ENCODE assay signal across 8 cellular contexts in the genomic region with DNA sequence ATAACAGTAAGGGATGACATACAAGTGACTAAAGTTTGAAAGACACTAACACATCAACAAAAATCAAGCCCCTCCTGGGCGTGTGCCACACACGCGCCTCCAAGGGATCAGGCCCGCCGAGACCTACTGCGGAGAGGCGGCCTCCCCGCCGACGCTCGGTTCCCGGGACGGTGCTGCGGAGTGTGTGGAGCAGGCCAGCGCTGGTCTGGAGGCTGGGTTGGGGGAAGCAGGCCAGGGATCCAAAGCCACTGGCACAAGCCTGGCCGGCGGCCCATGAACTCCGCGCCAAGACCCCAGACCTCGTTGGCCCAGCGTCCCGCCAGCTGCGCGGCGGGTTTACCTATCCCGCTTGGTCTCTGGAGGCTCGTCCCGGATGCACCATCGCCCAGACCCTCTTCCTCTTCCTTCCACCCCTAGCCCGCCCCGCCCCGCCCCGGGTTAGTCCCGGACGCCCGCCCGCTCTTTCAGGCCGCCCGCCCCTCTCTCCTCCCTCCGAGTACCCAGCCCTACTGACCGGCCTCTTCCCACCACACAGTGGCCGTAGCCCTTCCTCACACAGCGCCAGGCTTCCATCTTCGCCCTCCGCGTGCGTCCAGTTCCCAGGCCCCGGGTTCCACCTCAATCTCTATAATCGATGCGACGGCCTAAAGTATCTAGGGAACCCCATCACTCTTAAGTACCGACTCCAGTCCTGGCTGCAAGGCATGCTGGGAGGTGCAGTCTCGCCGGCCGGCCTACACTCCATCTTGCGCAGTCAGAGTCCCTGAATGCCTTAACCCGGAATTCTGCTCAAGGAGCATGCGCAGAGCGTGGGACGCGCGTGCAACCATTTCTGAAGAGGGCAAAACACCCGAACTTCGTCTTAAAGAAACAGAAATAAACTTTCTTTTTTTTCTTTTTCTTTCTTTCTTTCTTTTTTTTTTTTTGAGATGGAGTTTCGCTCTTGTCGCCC. TPM values are rescaled to one million over a fixed set of nuclear protein-coding genes. Genes with fewer than 3 reads are reported as not detected.
DNase-seq lines count a peak whose midpoint lies in the region; ATAC-seq and TF ChIP-seq lines count a peak whose summit lies in the region.

A gene with protein sequence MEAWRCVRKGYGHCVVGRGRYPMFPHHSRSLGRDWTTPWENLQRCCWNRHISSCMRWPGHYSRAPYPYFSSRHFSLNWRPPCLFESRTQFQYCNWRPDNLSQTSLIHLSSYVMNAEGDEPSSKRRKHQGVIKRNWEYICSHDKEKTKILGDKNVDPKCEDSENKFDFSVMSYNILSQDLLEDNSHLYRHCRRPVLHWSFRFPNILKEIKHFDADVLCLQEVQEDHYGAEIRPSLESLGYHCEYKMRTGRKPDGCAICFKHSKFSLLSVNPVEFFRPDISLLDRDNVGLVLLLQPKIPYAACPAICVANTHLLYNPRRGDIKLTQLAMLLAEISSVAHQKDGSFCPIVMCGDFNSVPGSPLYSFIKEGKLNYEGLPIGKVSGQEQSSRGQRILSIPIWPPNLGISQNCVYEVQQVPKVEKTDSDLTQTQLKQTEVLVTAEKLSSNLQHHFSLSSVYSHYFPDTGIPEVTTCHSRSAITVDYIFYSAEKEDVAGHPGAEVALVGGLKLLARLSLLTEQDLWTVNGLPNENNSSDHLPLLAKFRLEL (minus strand): TSS at position 769 of the 952 bp plus-strand sequence. CDS start 196 bp downstream, at position 573.

- no TSS peak for BruUV-seq in IMR-90 (replicated peaks; lab: Mats Ljungman, UMichigan)

- peak within 1 kb of the TSS; percentile 97 for H3K4me2 ChIP-seq in IMR-90 (ENCODE audit: low read depth, low read length)

- ATAC-seq in GM21528 (IDR thresholded peaks at IDR 0.05; ENCODE audit: low FRiP score, unreplicated experiment) (peak; percentile 96), IMR-90 (ENCODE audit: low read depth) (peak; percentile 97)

- H3K18ac ChIP-seq in IMR-90 (ENCODE audit: low read depth, low read length): peak within 1 kb of the TSS; percentile 62

- H4K20me1 ChIP-seq in IMR-90 (ENCODE audit: insufficient read depth, low read length): no peaks in the 10 kb centered on the region

- intact Hi-C loops in IMR-90 (cut with micrococcal nuclease): loop anchor here (5.0 to 10.0 kb wide), 3 partner anchors 37 to 1109 kb away; a partner anchor contains a TSS

- H2BK5ac ChIP-seq in IMR-90 (ENCODE audit: low read depth, low read length, poor library complexity, severe bottlenecking): peak within 1 kb of the TSS; percentile 89

- no peak for TF ChIP-seq RAD21 in IMR-90 (IDR thresholded peaks at IDR 0.05; ENCODE audit: low read length)

- CTCF ChIA-PET in IMR-90 (lab: Yijun Ruan, JAX): interaction anchor here (0.6 to 0.7 kb wide), 2 partner anchors 20 to 1399 kb away, joined by 3 read pairs; no protein-coding TSS in a partner anchor

- peak within 1 kb of the TSS; percentile 96 for H3K9ac ChIP-seq in IMR-90 (ENCODE audit: low read depth, low read length)

- TF ChIP-seq POLR2A in IMR-90 (IDR thresholded peaks at IDR 0.05; ENCODE audit: low read depth, low read length): no peak; the same call in 1 of the 2 replicates

- no peaks in the 10 kb centered on the region; the same call in 1 of the 2 replicates for H3K36me3 ChIP-seq in IMR-90 (ENCODE audit: control insufficient read depth, insufficient read depth, low read length)

- peak within 1 kb of the TSS; percentile 57 for H2AK5ac ChIP-seq in IMR-90 (ENCODE audit: low read depth, low read length)

- H4K91ac ChIP-seq in IMR-90 (ENCODE audit: insufficient read depth, low read depth, low read length): peak within 1 kb of the TSS; percentile 95

- peak within 1 kb of the TSS; percentile 72 for H2BK20ac ChIP-seq in IMR-90 (ENCODE audit: low read depth, low read length)

- TF ChIP-seq CTCF in IMR-90 (conservative IDR thresholded peaks at IDR 0.05; ENCODE audit: low read depth, low read length): no peak

- peak within 1 kb of the TSS; percentile 97 for H3K14ac ChIP-seq in IMR-90 (replicated peaks; ENCODE audit: low read depth, low read length)

- peaks cover 11 to 23% of the 10 kb centered on the region in 2 experiments; a peak in 3 of 4 replicates for H3K79me1 ChIP-seq in IMR-90 (ENCODE audit: low read depth in 1 of 2, low read length in 2 of 2)

- peak within 1 kb of the TSS; percentile 89 for H3K23ac ChIP-seq in IMR-90 (ENCODE audit: low read depth, low read length)

- no peaks in the 10 kb centered on the region; the same call in 1 of the 2 replicates for H3K4me1 ChIP-seq in IMR-90 (ENCODE audit: control insufficient read depth, insufficient read depth, low read length)

- DNase-seq in DMS 273 (lab: John Stamatoyannopoulos, UW; ENCODE audit: unreplicated experiment): peak; percentile 99
- peak; percentile 97 for DNase-seq in IMR-90
- peak; percentile 99 for DNase-seq in OCI-M1 (lab: John Stamatoyannopoulos, UW)
- peak; percentile 91 for DNase-seq in activated T-cell treated with anti-CD3 and anti-CD28 coated beads for 24 hours (ENCODE audit: low read depth)
- DNase-seq in epidermal melanocyte (ENCODE audit: insufficient read length, low spot score): peak; percentile 87
- peak; percentile 96 for DNase-seq in middle frontal gyrus (ENCODE audit: extremely low spot score, low spot score)
- DNase-seq in stimulated activated CD8-positive, alpha-beta memory T cell treated with anti-CD3 and anti-CD28 coated beads, Interleukin-2, amount 100 ng/mL, for 48 hours (ENCODE audit: low read depth in 2 of 2): peak; percentile 89 to 93

- H3K27ac ChIP-seq in IMR-90 (ENCODE audit: insufficient read depth, low read length): peak within 1 kb of the TSS; percentile 92

- peak within 1 kb of the TSS; percentile 56 for H3K4me3 ChIP-seq in IMR-90 (ENCODE audit: insufficient read depth, low read depth, low read length)

- H3K56ac ChIP-seq in IMR-90 (ENCODE audit: extremely low read depth, insufficient read depth, low read length): peak within 1 kb of the TSS; percentile 87

- peak within 1 kb of the TSS; percentile 98 for H3K4ac ChIP-seq in IMR-90 (ENCODE audit: low read depth, low read length)

- POLR2A ChIA-PET in IMR-90 (lab: Charles Lee; ENCODE audit: unreplicated experiment): no interaction called here

- WGBS in IMR-90 (ENCODE audit: extremely low coverage in 2 of 2, insufficient read length in 1 of 2), 2 experiments: 1% methylated on average over 28 of the region's 66 CpGs; no CpG with 5 or more reads in 1 of the 2 experiments

- H3K9me1 ChIP-seq in IMR-90 (ENCODE audit: insufficient read depth, low read length): no peaks in the 10 kb centered on the region

- in situ Hi-C loops in IMR-90 (cut with MboI; ENCODE audit: low sequenced_read_pairs): no loop called here

- H2AFZ ChIP-seq in IMR-90 (replicated peaks; ENCODE audit: low read length, poor library complexity): peak within 1 kb of the TSS; percentile 96

- dilution Hi-C loops in IMR-90 (cut with HindIII; ENCODE audit: low sequenced_read_pairs, unreplicated experiment): no loop called here

- peak within 1 kb of the TSS; percentile 82 for H2BK120ac ChIP-seq in IMR-90 (ENCODE audit: low read depth, low read length)

- H3K27me3 ChIP-seq in IMR-90 (ENCODE audit: control insufficient read depth, insufficient read depth, low read length): peaks cover under 1% of the 10 kb centered on the region; the same call in 1 of the 2 replicates

- peak within 1 kb of the TSS; percentile 67; the same call in 1 of the 3 replicates for H2BK15ac ChIP-seq in IMR-90 (ENCODE audit: low read depth, low read length)

- H4K8ac ChIP-seq in IMR-90 (ENCODE audit: low read depth in 2 of 2, low read length in 2 of 2): peak within 1 kb of the TSS; percentile 82 to 98

- peak within 1 kb of the TSS; percentile 65 for H2AK9ac ChIP-seq in IMR-90 (replicated peaks; ENCODE audit: low read depth, low read length, poor library complexity)

- peak within 1 kb of the TSS; percentile 92 for H4K5ac ChIP-seq in IMR-90 (ENCODE audit: low read depth, low read length)

- no peaks in the 10 kb centered on the region for H3K9me3 ChIP-seq in IMR-90 (ENCODE audit: control insufficient read depth, insufficient read depth, low read length)

TF ChIP-seq in IMR-90, 13 proteins besides CTCF, POLR2A, EP300 and RAD21 (continues in another document):
- peak; percentile 26; the same call in 1 of the 2 replicates for TF ChIP-seq NFE2L2 (IDR thresholded peaks at IDR 0.05; ENCODE audit: low read depth, low read length)
- no peak for TF ChIP-seq RCOR1 (IDR thresholded peaks at IDR 0.05; ENCODE audit: insufficient replicate concordance, low read length)
- TF ChIP-seq CHD1 (IDR thresholded peaks at IDR 0.05; ENCODE audit: low read depth, low read length): no peak
- no peak for TF ChIP-seq FOS (IDR thresholded peaks at IDR 0.05; ENCODE audit: low read depth, low read length)
- TF ChIP-seq, protein P1, sequence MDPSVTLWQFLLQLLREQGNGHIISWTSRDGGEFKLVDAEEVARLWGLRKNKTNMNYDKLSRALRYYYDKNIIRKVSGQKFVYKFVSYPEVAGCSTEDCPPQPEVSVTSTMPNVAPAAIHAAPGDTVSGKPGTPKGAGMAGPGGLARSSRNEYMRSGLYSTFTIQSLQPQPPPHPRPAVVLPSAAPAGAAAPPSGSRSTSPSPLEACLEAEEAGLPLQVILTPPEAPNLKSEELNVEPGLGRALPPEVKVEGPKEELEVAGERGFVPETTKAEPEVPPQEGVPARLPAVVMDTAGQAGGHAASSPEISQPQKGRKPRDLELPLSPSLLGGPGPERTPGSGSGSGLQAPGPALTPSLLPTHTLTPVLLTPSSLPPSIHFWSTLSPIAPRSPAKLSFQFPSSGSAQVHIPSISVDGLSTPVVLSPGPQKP (IDR thresholded peaks at IDR 0.05; ENCODE audit: borderline replicate concordance, low read depth, low read length): no peak
- TF ChIP-seq SMC3 (IDR thresholded peaks at IDR 0.05; ENCODE audit: low read depth, low read length): no peak
- TF ChIP-seq CEBPB (IDR thresholded peaks at IDR 0.05; ENCODE audit: low read depth, low read length): peak; percentile 77
- TF ChIP-seq MAFK (IDR thresholded peaks at IDR 0.05; ENCODE audit: low read depth, low read length): no peak
- no peak for TF ChIP-seq RFX5 (IDR thresholded peaks at IDR 0.05; ENCODE audit: low read depth, low read length)
- TF ChIP-seq MAZ (IDR thresholded peaks at IDR 0.05; ENCODE audit: borderline replicate concordance, low read depth, low read length): peak; percentile 47; the same call in 1 of the 2 replicates
- peak; percentile 55; the same call in 1 of the 2 replicates for TF ChIP-seq MXI1 (IDR thresholded peaks at IDR 0.05; ENCODE audit: borderline replicate concordance, low read depth, low read length)

RNA-seq across cellular contexts. Expression of the gene that starts here (rescaled TPM):
- 44.1 and 49.2 TPM in 2 replicates for total RNA-seq in IMR-90 (2012; rRNA removed)
- polyA plus RNA-seq in IMR-90 (2012; rRNA removed): 10.6 and 13.4 TPM in 2 replicates
- 5.2 and 5.8 TPM in 2 replicates for polyA plus RNA-seq in IMR-90 (2012; cell fraction: cytosol; rRNA removed)
- polyA plus RNA-seq in IMR-90 (2012; cell fraction: nucleus; rRNA removed; ENCODE audit: low replicate concordance): 7.3 and 32.8 TPM in 2 replicates

Comparison
In these comparisons a context has a peak if more than half of its experiments do, and no peak if none do; other contexts are left out.
1. Peak in every context shown above with its lines: DNase-seq, ATAC-seq, H3K4me3 ChIP-seq and H3K27ac ChIP-seq.